ENCODE assay signal across 27 cellular contexts in genomic region chr7:73973091-73973490, GRCh38. TPM values are rescaled to one million over a fixed set of nuclear protein-coding genes. Genes with fewer than 3 reads are reported as not detected.
DNase-seq lines count a peak whose midpoint lies in the region; ATAC-seq and TF ChIP-seq lines count a peak whose summit lies in the region.
"Had no signal": no experiment of that assay in that cellular context is flagged by ENCODE, and none has a peak within 500 bp of the region (broad histone marks: within the 10 kb centered on the region; RNA-seq: fewer than 3 reads in every experiment).

No MANE protein-coding gene starts in this region.

- H3K9me3 Mint-ChIP-seq in type B pancreatic cell: no peaks in the 10 kb centered on the region
- H3K9me3 Mint-ChIP-seq: activated T-cell treated with anti-CD3 and anti-CD28 coated beads, Interleukin-2, amount 50 U/mL, for 72 hours; HFFc6; naive thymus-derived CD4-positive, alpha-beta T cell had no signal

- peaks cover 0 to 29% (median 0%) of the 10 kb centered on the region in 3 experiments for H3K27me3 ChIP-seq in neuronal stem cell (ENCODE audit: control insufficient read depth in 3 of 3, insufficient read depth in 3 of 3, low read depth in 1 of 3, low read length in 3 of 3)
- H3K27me3 ChIP-seq: transverse colon had no signal

- H3K4me1 Mint-ChIP-seq in type B pancreatic cell (ENCODE audit: unreplicated experiment): peaks cover 18% of the 10 kb centered on the region

- H3K4me1 ChIP-seq in neuronal stem cell (ENCODE audit: control insufficient read depth in 2 of 2, insufficient read depth in 1 of 2, low read depth in 1 of 2, low read length in 2 of 2): no peaks in the 10 kb centered on the region
- H3K4me1 ChIP-seq: parathyroid adenoma had no signal

- ATAC-seq in left cardiac atrium (peak; percentile 33 to 50), GM21717 (IDR thresholded peaks at IDR 0.05; ENCODE audit: unreplicated experiment) (no peak)
- ATAC-seq: activated CD4-positive, CD25-positive, alpha-beta regulatory T cell treated with anti-CD3 and anti-CD28 coated beads, Interleukin-2, amount 50 U/mL, for 24 hours; activated T-cell treated with anti-CD3 and anti-CD28 coated beads, Interleukin-2, amount 50 U/mL, for 72 hours; naive thymus-derived CD4-positive, alpha-beta T cell had no signal

- intact Hi-C loops in left cardiac atrium (cut with DNase I): no loop called here

- peak overlapping the region; percentile 18 for H3K18ac ChIP-seq in neuronal stem cell (ENCODE audit: low read length)

- H3K27ac Mint-ChIP-seq in type B pancreatic cell: no peak overlapping the region
- H3K27ac Mint-ChIP-seq: activated T-cell treated with anti-CD3 and anti-CD28 coated beads, Interleukin-2, amount 50 U/mL, for 72 hours; HFFc6; naive thymus-derived CD4-positive, alpha-beta T cell had no signal

- peaks cover 0 to 3% of the 10 kb centered on the region in 2 donors for H3K9me3 ChIP-seq in neuronal stem cell (replicated peaks in 1 of 2; ENCODE audit: control insufficient read depth in 2 of 2, insufficient read depth in 1 of 2, low read depth in 1 of 2, low read length in 2 of 2)
- H3K9me3 ChIP-seq: transverse colon had no signal

- H3K14ac ChIP-seq in neuronal stem cell (ENCODE audit: low read length): no peak overlapping the region

- no peak overlapping the region for H3K23ac ChIP-seq in neuronal stem cell (ENCODE audit: low read depth, low read length, poor library complexity)

- H2AFZ ChIP-seq in neuronal stem cell (ENCODE audit: low read length): no peak overlapping the region
- H2AFZ ChIP-seq: parathyroid adenoma had no signal

- H3K27me3 Mint-ChIP-seq in type B pancreatic cell: peaks cover 9% of the 10 kb centered on the region

- peaks cover under 1% of the 10 kb centered on the region for H3K79me1 ChIP-seq in neuronal stem cell (ENCODE audit: low read depth, low read length)

- H3K36me3 ChIP-seq in neuronal stem cell (replicated peaks in 1 of 2; ENCODE audit: control insufficient read depth in 2 of 2, insufficient read depth in 2 of 2, low read length in 2 of 2): no peaks in the 10 kb centered on the region
- H3K36me3 ChIP-seq: transverse colon had no signal

- no peak overlapping the region for H3K27ac ChIP-seq in neuronal stem cell (replicated peaks; ENCODE audit: low read length)
- H3K27ac ChIP-seq: KMS-11, parathyroid adenoma, skin epidermis, transverse colon had no signal

- no CpG with 5 or more reads among the region's 6 CpGs for WGBS in neuronal stem cell (ENCODE audit: extremely low coverage in 2 of 2, insufficient read length in 2 of 2, insufficient replicate concordance in 1 of 2), 2 donors

- H3K9ac ChIP-seq in neuronal stem cell (ENCODE audit: low read depth, low read length, poor library complexity): no peak overlapping the region
- H3K9ac ChIP-seq: KMS-11, parathyroid adenoma had no signal

- no peak overlapping the region for H4K91ac ChIP-seq in neuronal stem cell (ENCODE audit: low read depth, low read length, poor library complexity)

- peak overlapping the region; percentile 58 for H2BK5ac ChIP-seq in neuronal stem cell (ENCODE audit: low read length)

- H3K36me3 Mint-ChIP-seq in type B pancreatic cell: no peaks in the 10 kb centered on the region
- H3K36me3 Mint-ChIP-seq: naive thymus-derived CD4-positive, alpha-beta T cell had no signal

- no peak overlapping the region for H3K4ac ChIP-seq in neuronal stem cell (ENCODE audit: low read length)

- no peak overlapping the region for H3K4me3 Mint-ChIP-seq in type B pancreatic cell
- H3K4me3 Mint-ChIP-seq: activated T-cell treated with anti-CD3 and anti-CD28 coated beads, Interleukin-2, amount 50 U/mL, for 72 hours; HFFc6; naive thymus-derived CD4-positive, alpha-beta T cell had no signal

- no peak overlapping the region for H3K4me2 ChIP-seq in neuronal stem cell (ENCODE audit: insufficient read depth, low read length, poor library complexity, severe bottlenecking)
- H3K4me2 ChIP-seq: KMS-11 had no signal

- no peak overlapping the region for H3K4me3 ChIP-seq in neuronal stem cell (ENCODE audit: low read length in 2 of 2)
- H3K4me3 ChIP-seq: skin epidermis, transverse colon had no signal

- H2BK120ac ChIP-seq in neuronal stem cell (ENCODE audit: low read depth, low read length): no peak overlapping the region

- peak; percentile 42 for DNase-seq in activated CD8-positive, alpha-beta memory T cell treated with anti-CD3 and anti-CD28 coated beads for 24 hours
- no peak for DNase-seq in activated CD8-positive, alpha-beta memory T cell treated with anti-CD3 and anti-CD28 coated beads, Interleukin-2, amount 50 U/mL, for 48 hours
- no peak for DNase-seq in left cardiac atrium
- no peak for DNase-seq in neuronal stem cell (ENCODE audit: low spot score)
- DNase-seq in type B pancreatic cell (ENCODE audit: extremely low spot score, unreplicated experiment): peak; percentile 59
- DNase-seq in NCI-H2227 (lab: John Stamatoyannopoulos, UW; ENCODE audit: unreplicated experiment): no peak
- DNase-seq in GM19240 (ENCODE audit: insufficient read length, low spot score): no peak
- DNase-seq: 8988T; activated naive CD4-positive, alpha-beta T cell treated with anti-CD3 and anti-CD28 coated beads, Interleukin-2, amount 50 U/mL, for 16 hours; activated T-cell treated with anti-CD3 and anti-CD28 coated beads, Interleukin-2, amount 50 U/mL, for 72 hours; AML-193; effector CD8-positive, alpha-beta T cell; erythroblast; HFFc6; mesenchymal stem cell; naive thymus-derived CD4-positive, alpha-beta T cell; NCI-H2227 treated with DMSO at 0.1 percent for 48 hours; NCI-H748 treated with DMSO at 0.1 percent for 48 hours; OCI-M1; SIG-M5; stimulated activated naive CD4-positive, alpha-beta T cell treated with Interleukin-2 at 50 U/mL for 16 hours; transverse colon had no signal

- H4K8ac ChIP-seq in neuronal stem cell (ENCODE audit: low read depth, low read length): no peak overlapping the region

- no peak overlapping the region for H2BK15ac ChIP-seq in neuronal stem cell (ENCODE audit: low read length)

- no peak overlapping the region for H2AK5ac ChIP-seq in neuronal stem cell (ENCODE audit: low read depth, low read length)

- no peak overlapping the region for H2BK12ac ChIP-seq in neuronal stem cell (ENCODE audit: low read length)

- no peak for TF ChIP-seq CTCF in type B pancreatic cell (conservative IDR thresholded peaks at IDR 0.05)

RNA-seq across cellular contexts. Expression of gene ELN, which starts 54.9 kb away (rescaled TPM):
- total RNA-seq in left cardiac atrium (100 to 1,000 TPM in 1 of 2 donors, 10 to 100 TPM in 1; 91.7 to 166 TPM), type B pancreatic cell (ENCODE audit: low replicate concordance) (8.8 TPM in 1 of 2 replicates, not detected in the other)
- 2.9 TPM for polyA plus RNA-seq in neuronal stem cell (2013, experiment 1 of 2)
- 3.1 TPM for polyA plus RNA-seq in neuronal stem cell (2013, experiment 2 of 2)
- total RNA-seq: activated T-cell treated with anti-CD3 and anti-CD28 coated beads, Interleukin-2, amount 50 U/mL, for 72 hours had no signal
- polyA plus RNA-seq: naive thymus-derived CD4-positive, alpha-beta T cell had no signal

Comparison
In these comparisons a context has a peak if more than half of its experiments do, and no peak if none do; other contexts are left out.
1. DNase-seq: peak in activated CD8-positive, alpha-beta memory T cell treated with anti-CD3 and anti-CD28 coated beads for 24 hours (single experiment) and type B pancreatic cell (single experiment); none in activated CD8-positive, alpha-beta memory T cell treated with anti-CD3 and anti-CD28 coated beads, Interleukin-2, amount 50 U/mL, for 48 hours (single experiment), left cardiac atrium (single experiment), neuronal stem cell (single experiment), NCI-H2227 (single experiment) and GM19240 (single experiment).